In the genomic region with DNA sequence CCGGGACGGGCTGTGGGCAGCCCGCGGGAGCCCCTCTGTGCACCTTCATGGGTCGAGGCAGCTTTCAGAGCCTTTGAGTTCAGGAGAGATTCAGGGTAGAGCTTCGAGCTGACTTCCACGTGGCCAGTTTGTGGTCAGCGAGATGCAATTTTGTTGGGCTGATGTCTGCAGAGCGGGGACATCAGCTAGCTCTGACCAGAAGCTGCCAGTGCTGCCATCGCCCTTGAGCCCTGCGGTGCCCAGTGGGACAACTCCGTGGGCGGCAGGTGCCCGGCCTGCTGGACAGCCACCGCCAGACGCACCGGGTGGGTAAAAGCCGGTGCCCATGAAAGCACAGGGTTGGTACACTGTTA, we compare ENCODE assay signal across 1 cellular context.
TF ChIP-seq lines count a peak whose summit lies in the region.

No MANE protein-coding gene starts in this region.

TF ChIP-seq in K562, 482 proteins besides CTCF, POLR2A, EP300 and RAD21 (continued from another document and continues in another):
- TF ChIP-seq CC2D1A (IDR thresholded peaks at IDR 0.05) (no peak), RUNX1 (IDR thresholded peaks at IDR 0.05; ENCODE audit: low read depth) (no peak), SP2 (IDR thresholded peaks at IDR 0.05; ENCODE audit: extremely low read depth, low read depth, low read length, poor library complexity, severe bottlenecking) (no peak), ZNF282 (CRISPR knock-in tag; IDR thresholded peaks at IDR 0.05) (no peak), KAT8 (IDR thresholded peaks at IDR 0.05; ENCODE audit: low read depth) (no peak), NR1H2 (CRISPR knock-in tag; IDR thresholded peaks at IDR 0.05) (no peak), ZNF12 (CRISPR knock-in tag; IDR thresholded peaks at IDR 0.05) (no peak), CREB1 (IDR thresholded peaks at IDR 0.05) (no peak), CREB1 (CRISPR knock-in tag; IDR thresholded peaks at IDR 0.05) (no peak), GATAD2A (IDR thresholded peaks at IDR 0.05) (no peak), PHB2 (IDR thresholded peaks at IDR 0.05; ENCODE audit: low read depth) (no peak), PURB (CRISPR knock-in tag; IDR thresholded peaks at IDR 0.05; ENCODE audit: low read depth) (no peak), MYC (IDR thresholded peaks at IDR 0.05; ENCODE audit: low read depth, low read length) (peak; percentile 62; the same call in 1 of the 2 replicates), MYC (CRISPR knock-in tag; IDR thresholded peaks at IDR 0.05; ENCODE audit: borderline replicate concordance, low read depth) (peak; percentile 59; the same call in 1 of the 2 replicates), NR2F6 (CRISPR knock-in tag; IDR thresholded peaks at IDR 0.05) (no peak), ZNF347 (CRISPR knock-in tag; IDR thresholded peaks at IDR 0.05; ENCODE audit: low read depth) (no peak), MXI1 (IDR thresholded peaks at IDR 0.05; ENCODE audit: low read depth, low read length) (peak; percentile 66), CEBPB (tag; IDR thresholded peaks at IDR 0.05) (no peak), THRAP3 (IDR thresholded peaks at IDR 0.05; ENCODE audit: borderline replicate concordance) (no peak), RBM25 (IDR thresholded peaks at IDR 0.05; ENCODE audit: low read depth, low read length, severe bottlenecking) (no peak), ZNF253 (CRISPR knock-in tag; conservative IDR thresholded peaks at IDR 0.05) (no peak), HNRNPL (IDR thresholded peaks at IDR 0.05; ENCODE audit: low read depth, low read length) (no peak), SMAD2 (IDR thresholded peaks at IDR 0.05; ENCODE audit: low read depth, low read length) (no peak), GTF2A2 (tag; IDR thresholded peaks at IDR 0.05) (no peak), SUPT5H (IDR thresholded peaks at IDR 0.05) (no peak), FOSL1 (tag; conservative IDR thresholded peaks at IDR 0.05) (no peak), NONO (IDR thresholded peaks at IDR 0.05; ENCODE audit: low read depth in 2 of 2, low read length in 1 of 2) (no peak), ZNF311 (CRISPR knock-in tag; IDR thresholded peaks at IDR 0.05) (no peak), ARID2 (IDR thresholded peaks at IDR 0.05) (no peak)
- TF ChIP-seq, protein P1, sequence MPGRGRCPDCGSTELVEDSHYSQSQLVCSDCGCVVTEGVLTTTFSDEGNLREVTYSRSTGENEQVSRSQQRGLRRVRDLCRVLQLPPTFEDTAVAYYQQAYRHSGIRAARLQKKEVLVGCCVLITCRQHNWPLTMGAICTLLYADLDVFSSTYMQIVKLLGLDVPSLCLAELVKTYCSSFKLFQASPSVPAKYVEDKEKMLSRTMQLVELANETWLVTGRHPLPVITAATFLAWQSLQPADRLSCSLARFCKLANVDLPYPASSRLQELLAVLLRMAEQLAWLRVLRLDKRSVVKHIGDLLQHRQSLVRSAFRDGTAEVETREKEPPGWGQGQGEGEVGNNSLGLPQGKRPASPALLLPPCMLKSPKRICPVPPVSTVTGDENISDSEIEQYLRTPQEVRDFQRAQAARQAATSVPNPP (IDR thresholded peaks at IDR 0.05; ENCODE audit: borderline replicate concordance, insufficient read depth, insufficient read length): no peak
- TF ChIP-seq, protein P2, sequence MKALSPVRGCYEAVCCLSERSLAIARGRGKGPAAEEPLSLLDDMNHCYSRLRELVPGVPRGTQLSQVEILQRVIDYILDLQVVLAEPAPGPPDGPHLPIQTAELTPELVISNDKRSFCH (CRISPR knock-in tag; IDR thresholded peaks at IDR 0.05): no peak
- TF ChIP-seq, protein P2 (tag; IDR thresholded peaks at IDR 0.05): no peak
- TF ChIP-seq, protein P3, sequence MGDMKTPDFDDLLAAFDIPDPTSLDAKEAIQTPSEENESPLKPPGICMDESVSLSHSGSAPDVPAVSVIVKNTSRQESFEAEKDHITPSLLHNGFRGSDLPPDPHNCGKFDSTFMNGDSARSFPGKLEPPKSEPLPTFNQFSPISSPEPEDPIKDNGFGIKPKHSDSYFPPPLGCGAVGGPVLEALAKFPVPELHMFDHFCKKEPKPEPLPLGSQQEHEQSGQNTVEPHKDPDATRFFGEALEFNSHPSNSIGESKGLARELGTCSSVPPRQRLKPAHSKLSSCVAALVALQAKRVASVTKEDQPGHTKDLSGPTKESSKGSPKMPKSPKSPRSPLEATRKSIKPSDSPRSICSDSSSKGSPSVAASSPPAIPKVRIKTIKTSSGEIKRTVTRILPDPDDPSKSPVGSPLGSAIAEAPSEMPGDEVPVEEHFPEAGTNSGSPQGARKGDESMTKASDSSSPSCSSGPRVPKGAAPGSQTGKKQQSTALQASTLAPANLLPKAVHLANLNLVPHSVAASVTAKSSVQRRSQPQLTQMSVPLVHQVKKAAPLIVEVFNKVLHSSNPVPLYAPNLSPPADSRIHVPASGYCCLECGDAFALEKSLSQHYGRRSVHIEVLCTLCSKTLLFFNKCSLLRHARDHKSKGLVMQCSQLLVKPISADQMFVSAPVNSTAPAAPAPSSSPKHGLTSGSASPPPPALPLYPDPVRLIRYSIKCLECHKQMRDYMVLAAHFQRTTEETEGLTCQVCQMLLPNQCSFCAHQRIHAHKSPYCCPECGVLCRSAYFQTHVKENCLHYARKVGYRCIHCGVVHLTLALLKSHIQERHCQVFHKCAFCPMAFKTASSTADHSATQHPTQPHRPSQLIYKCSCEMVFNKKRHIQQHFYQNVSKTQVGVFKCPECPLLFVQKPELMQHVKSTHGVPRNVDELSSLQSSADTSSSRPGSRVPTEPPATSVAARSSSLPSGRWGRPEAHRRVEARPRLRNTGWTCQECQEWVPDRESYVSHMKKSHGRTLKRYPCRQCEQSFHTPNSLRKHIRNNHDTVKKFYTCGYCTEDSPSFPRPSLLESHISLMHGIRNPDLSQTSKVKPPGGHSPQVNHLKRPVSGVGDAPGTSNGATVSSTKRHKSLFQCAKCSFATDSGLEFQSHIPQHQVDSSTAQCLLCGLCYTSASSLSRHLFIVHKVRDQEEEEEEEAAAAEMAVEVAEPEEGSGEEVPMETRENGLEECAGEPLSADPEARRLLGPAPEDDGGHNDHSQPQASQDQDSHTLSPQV (IDR thresholded peaks at IDR 0.05): peak; percentile 66; the same call in 1 of the 2 replicates
- TF ChIP-seq, protein P4, sequence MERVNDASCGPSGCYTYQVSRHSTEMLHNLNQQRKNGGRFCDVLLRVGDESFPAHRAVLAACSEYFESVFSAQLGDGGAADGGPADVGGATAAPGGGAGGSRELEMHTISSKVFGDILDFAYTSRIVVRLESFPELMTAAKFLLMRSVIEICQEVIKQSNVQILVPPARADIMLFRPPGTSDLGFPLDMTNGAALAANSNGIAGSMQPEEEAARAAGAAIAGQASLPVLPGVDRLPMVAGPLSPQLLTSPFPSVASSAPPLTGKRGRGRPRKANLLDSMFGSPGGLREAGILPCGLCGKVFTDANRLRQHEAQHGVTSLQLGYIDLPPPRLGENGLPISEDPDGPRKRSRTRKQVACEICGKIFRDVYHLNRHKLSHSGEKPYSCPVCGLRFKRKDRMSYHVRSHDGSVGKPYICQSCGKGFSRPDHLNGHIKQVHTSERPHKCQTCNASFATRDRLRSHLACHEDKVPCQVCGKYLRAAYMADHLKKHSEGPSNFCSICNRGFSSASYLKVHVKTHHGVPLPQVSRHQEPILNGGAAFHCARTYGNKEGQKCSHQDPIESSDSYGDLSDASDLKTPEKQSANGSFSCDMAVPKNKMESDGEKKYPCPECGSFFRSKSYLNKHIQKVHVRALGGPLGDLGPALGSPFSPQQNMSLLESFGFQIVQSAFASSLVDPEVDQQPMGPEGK (CRISPR knock-in tag; IDR thresholded peaks at IDR 0.05; ENCODE audit: borderline replicate concordance): no peak
- TF ChIP-seq, protein P5, sequence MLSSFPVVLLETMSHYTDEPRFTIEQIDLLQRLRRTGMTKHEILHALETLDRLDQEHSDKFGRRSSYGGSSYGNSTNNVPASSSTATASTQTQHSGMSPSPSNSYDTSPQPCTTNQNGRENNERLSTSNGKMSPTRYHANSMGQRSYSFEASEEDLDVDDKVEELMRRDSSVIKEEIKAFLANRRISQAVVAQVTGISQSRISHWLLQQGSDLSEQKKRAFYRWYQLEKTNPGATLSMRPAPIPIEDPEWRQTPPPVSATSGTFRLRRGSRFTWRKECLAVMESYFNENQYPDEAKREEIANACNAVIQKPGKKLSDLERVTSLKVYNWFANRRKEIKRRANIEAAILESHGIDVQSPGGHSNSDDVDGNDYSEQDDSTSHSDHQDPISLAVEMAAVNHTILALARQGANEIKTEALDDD (IDR thresholded peaks at IDR 0.05): no peak
- TF ChIP-seq, protein P6, sequence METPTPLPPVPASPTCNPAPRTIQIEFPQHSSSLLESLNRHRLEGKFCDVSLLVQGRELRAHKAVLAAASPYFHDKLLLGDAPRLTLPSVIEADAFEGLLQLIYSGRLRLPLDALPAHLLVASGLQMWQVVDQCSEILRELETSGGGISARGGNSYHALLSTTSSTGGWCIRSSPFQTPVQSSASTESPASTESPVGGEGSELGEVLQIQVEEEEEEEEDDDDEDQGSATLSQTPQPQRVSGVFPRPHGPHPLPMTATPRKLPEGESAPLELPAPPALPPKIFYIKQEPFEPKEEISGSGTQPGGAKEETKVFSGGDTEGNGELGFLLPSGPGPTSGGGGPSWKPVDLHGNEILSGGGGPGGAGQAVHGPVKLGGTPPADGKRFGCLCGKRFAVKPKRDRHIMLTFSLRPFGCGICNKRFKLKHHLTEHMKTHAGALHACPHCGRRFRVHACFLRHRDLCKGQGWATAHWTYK (CRISPR knock-in tag; IDR thresholded peaks at IDR 0.05): no peak
- TF ChIP-seq, protein P7, sequence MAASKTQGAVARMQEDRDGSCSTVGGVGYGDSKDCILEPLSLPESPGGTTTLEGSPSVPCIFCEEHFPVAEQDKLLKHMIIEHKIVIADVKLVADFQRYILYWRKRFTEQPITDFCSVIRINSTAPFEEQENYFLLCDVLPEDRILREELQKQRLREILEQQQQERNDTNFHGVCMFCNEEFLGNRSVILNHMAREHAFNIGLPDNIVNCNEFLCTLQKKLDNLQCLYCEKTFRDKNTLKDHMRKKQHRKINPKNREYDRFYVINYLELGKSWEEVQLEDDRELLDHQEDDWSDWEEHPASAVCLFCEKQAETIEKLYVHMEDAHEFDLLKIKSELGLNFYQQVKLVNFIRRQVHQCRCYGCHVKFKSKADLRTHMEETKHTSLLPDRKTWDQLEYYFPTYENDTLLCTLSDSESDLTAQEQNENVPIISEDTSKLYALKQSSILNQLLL (CRISPR knock-in tag; IDR thresholded peaks at IDR 0.05; ENCODE audit: borderline replicate concordance): no peak
- TF ChIP-seq, protein P8, sequence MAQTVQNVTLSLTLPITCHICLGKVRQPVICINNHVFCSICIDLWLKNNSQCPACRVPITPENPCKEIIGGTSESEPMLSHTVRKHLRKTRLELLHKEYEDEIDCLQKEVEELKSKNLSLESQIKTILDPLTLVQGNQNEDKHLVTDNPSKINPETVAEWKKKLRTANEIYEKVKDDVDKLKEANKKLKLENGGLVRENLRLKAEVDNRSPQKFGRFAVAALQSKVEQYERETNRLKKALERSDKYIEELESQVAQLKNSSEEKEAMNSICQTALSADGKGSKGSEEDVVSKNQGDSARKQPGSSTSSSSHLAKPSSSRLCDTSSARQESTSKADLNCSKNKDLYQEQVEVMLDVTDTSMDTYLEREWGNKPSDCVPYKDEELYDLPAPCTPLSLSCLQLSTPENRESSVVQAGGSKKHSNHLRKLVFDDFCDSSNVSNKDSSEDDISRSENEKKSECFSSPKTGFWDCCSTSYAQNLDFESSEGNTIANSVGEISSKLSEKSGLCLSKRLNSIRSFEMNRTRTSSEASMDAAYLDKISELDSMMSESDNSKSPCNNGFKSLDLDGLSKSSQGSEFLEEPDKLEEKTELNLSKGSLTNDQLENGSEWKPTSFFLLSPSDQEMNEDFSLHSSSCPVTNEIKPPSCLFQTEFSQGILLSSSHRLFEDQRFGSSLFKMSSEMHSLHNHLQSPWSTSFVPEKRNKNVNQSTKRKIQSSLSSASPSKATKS (CRISPR knock-in tag; IDR thresholded peaks at IDR 0.05): no peak
- TF ChIP-seq, protein P9, sequence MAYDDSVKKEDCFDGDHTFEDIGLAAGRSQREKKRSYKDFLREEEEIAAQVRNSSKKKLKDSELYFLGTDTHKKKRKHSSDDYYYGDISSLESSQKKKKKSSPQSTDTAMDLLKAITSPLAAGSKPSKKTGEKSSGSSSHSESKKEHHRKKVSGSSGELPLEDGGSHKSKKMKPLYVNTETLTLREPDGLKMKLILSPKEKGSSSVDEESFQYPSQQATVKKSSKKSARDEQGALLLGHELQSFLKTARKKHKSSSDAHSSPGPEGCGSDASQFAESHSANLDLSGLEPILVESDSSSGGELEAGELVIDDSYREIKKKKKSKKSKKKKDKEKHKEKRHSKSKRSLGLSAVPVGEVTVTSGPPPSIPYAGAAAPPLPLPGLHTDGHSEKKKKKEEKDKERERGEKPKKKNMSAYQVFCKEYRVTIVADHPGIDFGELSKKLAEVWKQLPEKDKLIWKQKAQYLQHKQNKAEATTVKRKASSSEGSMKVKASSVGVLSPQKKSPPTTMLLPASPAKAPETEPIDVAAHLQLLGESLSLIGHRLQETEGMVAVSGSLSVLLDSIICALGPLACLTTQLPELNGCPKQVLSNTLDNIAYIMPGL (CRISPR knock-in tag; IDR thresholded peaks at IDR 0.05): no peak
- TF ChIP-seq, protein P10, sequence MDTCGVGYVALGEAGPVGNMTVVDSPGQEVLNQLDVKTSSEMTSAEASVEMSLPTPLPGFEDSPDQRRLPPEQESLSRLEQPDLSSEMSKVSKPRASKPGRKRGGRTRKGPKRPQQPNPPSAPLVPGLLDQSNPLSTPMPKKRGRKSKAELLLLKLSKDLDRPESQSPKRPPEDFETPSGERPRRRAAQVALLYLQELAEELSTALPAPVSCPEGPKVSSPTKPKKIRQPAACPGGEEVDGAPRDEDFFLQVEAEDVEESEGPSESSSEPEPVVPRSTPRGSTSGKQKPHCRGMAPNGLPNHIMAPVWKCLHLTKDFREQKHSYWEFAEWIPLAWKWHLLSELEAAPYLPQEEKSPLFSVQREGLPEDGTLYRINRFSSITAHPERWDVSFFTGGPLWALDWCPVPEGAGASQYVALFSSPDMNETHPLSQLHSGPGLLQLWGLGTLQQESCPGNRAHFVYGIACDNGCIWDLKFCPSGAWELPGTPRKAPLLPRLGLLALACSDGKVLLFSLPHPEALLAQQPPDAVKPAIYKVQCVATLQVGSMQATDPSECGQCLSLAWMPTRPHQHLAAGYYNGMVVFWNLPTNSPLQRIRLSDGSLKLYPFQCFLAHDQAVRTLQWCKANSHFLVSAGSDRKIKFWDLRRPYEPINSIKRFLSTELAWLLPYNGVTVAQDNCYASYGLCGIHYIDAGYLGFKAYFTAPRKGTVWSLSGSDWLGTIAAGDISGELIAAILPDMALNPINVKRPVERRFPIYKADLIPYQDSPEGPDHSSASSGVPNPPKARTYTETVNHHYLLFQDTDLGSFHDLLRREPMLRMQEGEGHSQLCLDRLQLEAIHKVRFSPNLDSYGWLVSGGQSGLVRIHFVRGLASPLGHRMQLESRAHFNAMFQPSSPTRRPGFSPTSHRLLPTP (IDR thresholded peaks at IDR 0.05; ENCODE audit: borderline replicate concordance, extremely low read depth, insufficient read length): no peak
- TF ChIP-seq, protein P11, sequence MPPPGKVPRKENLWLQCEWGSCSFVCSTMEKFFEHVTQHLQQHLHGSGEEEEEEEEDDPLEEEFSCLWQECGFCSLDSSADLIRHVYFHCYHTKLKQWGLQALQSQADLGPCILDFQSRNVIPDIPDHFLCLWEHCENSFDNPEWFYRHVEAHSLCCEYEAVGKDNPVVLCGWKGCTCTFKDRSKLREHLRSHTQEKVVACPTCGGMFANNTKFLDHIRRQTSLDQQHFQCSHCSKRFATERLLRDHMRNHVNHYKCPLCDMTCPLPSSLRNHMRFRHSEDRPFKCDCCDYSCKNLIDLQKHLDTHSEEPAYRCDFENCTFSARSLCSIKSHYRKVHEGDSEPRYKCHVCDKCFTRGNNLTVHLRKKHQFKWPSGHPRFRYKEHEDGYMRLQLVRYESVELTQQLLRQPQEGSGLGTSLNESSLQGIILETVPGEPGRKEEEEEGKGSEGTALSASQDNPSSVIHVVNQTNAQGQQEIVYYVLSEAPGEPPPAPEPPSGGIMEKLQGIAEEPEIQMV (tag; conservative IDR thresholded peaks at IDR 0.05; ENCODE audit: low read depth): no peak
